In the genomic region with DNA sequence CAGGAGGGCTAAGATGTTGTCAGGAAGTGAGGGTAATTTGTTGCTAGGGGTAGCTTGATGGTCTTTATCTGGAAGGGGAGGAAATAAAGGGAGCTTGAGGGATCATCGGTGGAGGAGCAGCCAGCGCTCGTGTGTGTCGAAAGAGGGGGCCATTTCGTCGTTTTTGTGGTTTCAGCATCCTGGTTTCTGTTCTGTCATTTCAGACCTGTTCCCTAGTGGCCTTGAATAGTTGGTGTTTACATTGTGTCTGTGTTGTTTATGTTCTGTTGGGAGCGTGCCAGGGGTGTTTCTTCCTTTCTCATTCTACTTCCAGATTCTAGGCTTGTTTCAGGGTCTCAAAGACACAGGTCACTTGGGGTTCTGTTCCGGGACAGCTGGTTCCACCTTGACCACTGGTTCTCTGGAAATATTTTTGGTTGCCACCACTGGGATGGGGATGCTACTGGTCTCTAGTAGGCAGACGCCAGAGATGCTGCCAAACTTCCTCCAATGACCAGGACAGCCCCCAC, we compare ENCODE assay signal across 1 cellular context.
TF ChIP-seq lines count a peak whose summit lies in the region.

No MANE protein-coding gene starts in this region.

TF ChIP-seq in SK-N-SH, 30 proteins besides CTCF, POLR2A, EP300 and RAD21 (continued from another document):
- TF ChIP-seq SIN3A (IDR thresholded peaks at IDR 0.05; ENCODE audit: borderline replicate concordance, low read depth, low read length) (no peak), MEF2A (IDR thresholded peaks at IDR 0.05; ENCODE audit: borderline replicate concordance, low read depth) (no peak), SMC3 (IDR thresholded peaks at IDR 0.05; ENCODE audit: low read depth, low read length) (no peak), NFIC (IDR thresholded peaks at IDR 0.05; ENCODE audit: borderline replicate concordance) (no peak), EZH2phosphoT487 (IDR thresholded peaks at IDR 0.05; ENCODE audit: borderline replicate concordance, low read depth) (no peak), TAF1 (IDR thresholded peaks at IDR 0.05; ENCODE audit: borderline replicate concordance, low read depth, low read length) (no peak)
